19 cellular contexts compared by ENCODE assay signal in the genomic region with DNA sequence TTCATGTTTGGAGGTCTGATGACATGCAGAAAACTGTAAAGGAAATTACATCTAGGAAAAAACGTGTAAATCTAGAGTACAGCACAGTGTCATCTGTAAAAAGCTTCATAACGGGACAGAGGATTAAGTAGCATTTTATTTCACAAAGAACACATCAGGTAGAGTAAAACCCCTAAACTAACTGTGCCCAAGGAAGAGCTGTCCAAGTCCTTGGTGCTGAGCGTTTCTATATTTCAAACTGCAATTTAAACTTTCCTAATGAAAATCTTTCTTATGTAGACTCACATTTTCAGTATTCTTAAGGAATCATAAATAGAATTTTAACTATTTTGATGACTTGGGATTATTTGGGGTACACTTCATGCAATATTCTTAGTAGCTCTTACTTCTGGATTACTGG.
DNase-seq lines count a peak whose midpoint lies in the region; ATAC-seq, FAIRE-seq and TF ChIP-seq lines count a peak whose summit lies in the region.
"Had no signal": no experiment of that assay in that cellular context is flagged by ENCODE, and none has a peak within 500 bp of the region (broad histone marks: within the 10 kb centered on the region; RNA-seq: fewer than 3 reads in every experiment).

No MANE protein-coding gene starts in this region.

- H3K36me3 ChIP-seq in HEK293 (ENCODE audit: control insufficient read depth in 2 of 2, insufficient read depth in 1 of 2, low read length in 2 of 2): no peaks in the 10 kb centered on the region
- H3K36me3 ChIP-seq: BE2C, HAP-1 had no signal

- TF ChIP-seq RAD21 in A549 (conservative IDR thresholded peaks at IDR 0.05 in 1 of 2, IDR thresholded peaks at IDR 0.05 in 1 of 2): no peak

- TF ChIP-seq EP300 in A549 (IDR thresholded peaks at IDR 0.05): no peak

- FAIRE-seq in A549 (lab: Jason Lieb, UNC): no peak
- FAIRE-seq: GM12891, GM19239 had no signal

- no peaks in the 10 kb centered on the region for H3K9me3 ChIP-seq in A549
- H3K9me3 ChIP-seq in HEK293 (ENCODE audit: control insufficient read depth, insufficient read depth, low read depth, low read length): no peaks in the 10 kb centered on the region
- H3K9me3 ChIP-seq: BE2C, HAP-1 had no signal

- no peak overlapping the region for H3K4me3 ChIP-seq in A549
- no peak overlapping the region for H3K4me3 ChIP-seq in HEK293 (ENCODE audit: low read depth, low read length)
- no peak overlapping the region for H3K4me3 ChIP-seq in choroid plexus epithelial cell (ENCODE audit: low read depth, low read length)
- H3K4me3 ChIP-seq: HAP-1 had no signal

- CTCF ChIA-PET in A549 (lab: Yijun Ruan, JAX): no interaction called here
- CTCF ChIA-PET in HEK293 (lab: Yijun Ruan, JAX): no interaction called here

- TF ChIP-seq CTCF in A549 (IDR thresholded peaks at IDR 0.05) (no peak), HEK293 (tag by site-specific recombination; IDR thresholded peaks at IDR 0.05) (no peak), choroid plexus epithelial cell (conservative IDR thresholded peaks at IDR 0.05; ENCODE audit: low read depth, low read length) (no peak)

- DNase-seq in A549 (ENCODE audit: low read depth in 1 of 2, low spot score in 1 of 2) (no peak), choroid plexus epithelial cell (ENCODE audit: low read depth) (peak; percentile 1), myocyte (ENCODE audit: low read depth) (peak; percentile 5), occipital lobe (lab: John Stamatoyannopoulos, UW) (no peak), T-helper 9 cell (no peak)
- DNase-seq: ACHN; BE2C; C1 segment of cervical spinal cord; CD4-positive, CD25-positive, alpha-beta regulatory T cell; CD8-positive, alpha-beta memory T cell; COR-L47; DMS 273 treated with DMSO at 0.1 percent for 48 hours; DMS53; DND-41; EL had no signal

- ATAC-seq in A549: no peak

- no peaks in the 10 kb centered on the region for H3K4me1 ChIP-seq in A549
- no peaks in the 10 kb centered on the region for H3K4me1 ChIP-seq in HEK293 (ENCODE audit: control insufficient read depth, insufficient read depth, low read length)
- H3K4me1 ChIP-seq: BE2C, HAP-1 had no signal

- TF ChIP-seq POLR2A in A549 (IDR thresholded peaks at IDR 0.05; ENCODE audit: low read length): no peak

- H3K4me2 ChIP-seq in A549: no peak overlapping the region

- no peak overlapping the region for H3K27ac ChIP-seq in A549
- H3K27ac ChIP-seq in HEK293 (ENCODE audit: extremely low read depth, low read depth, low read length): no peak overlapping the region

- POLR2A ChIA-PET in A549 (lab: Yijun Ruan, JAX) (no interaction called here), HEK293 (lab: Yijun Ruan, JAX) (no interaction called here)

- WGBS in A549 (ENCODE audit: missing lambda C conversion rate): 41% methylated on average over 3 of the region's 3 CpGs

TF ChIP-seq in A549, 52 proteins besides CTCF, POLR2A, EP300 and RAD21:
- TF ChIP-seq, protein P1, sequence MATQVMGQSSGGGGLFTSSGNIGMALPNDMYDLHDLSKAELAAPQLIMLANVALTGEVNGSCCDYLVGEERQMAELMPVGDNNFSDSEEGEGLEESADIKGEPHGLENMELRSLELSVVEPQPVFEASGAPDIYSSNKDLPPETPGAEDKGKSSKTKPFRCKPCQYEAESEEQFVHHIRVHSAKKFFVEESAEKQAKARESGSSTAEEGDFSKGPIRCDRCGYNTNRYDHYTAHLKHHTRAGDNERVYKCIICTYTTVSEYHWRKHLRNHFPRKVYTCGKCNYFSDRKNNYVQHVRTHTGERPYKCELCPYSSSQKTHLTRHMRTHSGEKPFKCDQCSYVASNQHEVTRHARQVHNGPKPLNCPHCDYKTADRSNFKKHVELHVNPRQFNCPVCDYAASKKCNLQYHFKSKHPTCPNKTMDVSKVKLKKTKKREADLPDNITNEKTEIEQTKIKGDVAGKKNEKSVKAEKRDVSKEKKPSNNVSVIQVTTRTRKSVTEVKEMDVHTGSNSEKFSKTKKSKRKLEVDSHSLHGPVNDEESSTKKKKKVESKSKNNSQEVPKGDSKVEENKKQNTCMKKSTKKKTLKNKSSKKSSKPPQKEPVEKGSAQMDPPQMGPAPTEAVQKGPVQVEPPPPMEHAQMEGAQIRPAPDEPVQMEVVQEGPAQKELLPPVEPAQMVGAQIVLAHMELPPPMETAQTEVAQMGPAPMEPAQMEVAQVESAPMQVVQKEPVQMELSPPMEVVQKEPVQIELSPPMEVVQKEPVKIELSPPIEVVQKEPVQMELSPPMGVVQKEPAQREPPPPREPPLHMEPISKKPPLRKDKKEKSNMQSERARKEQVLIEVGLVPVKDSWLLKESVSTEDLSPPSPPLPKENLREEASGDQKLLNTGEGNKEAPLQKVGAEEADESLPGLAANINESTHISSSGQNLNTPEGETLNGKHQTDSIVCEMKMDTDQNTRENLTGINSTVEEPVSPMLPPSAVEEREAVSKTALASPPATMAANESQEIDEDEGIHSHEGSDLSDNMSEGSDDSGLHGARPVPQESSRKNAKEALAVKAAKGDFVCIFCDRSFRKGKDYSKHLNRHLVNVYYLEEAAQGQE (IDR thresholded peaks at IDR 0.05): peak; percentile 79
- TF ChIP-seq CBX2 (IDR thresholded peaks at IDR 0.05; ENCODE audit: borderline replicate concordance, low read depth): no peak

TF ChIP-seq in HEK293, 187 proteins besides CTCF, POLR2A, EP300 and RAD21:
- TF ChIP-seq ZNF654 (tag by site-specific recombination; IDR thresholded peaks at IDR 0.05; ENCODE audit: low read depth) (no peak), ZNF23 (tag by site-specific recombination; IDR thresholded peaks at IDR 0.05; ENCODE audit: borderline replicate concordance) (no peak)
- TF ChIP-seq, protein P1 (tag by site-specific recombination; IDR thresholded peaks at IDR 0.05): peak; percentile 32; the same call in 1 of the 2 replicates

Comparison
In these comparisons a context has a peak if more than half of its experiments do, and no peak if none do; other contexts are left out.
1. DNase-seq: peak in choroid plexus epithelial cell (single experiment) and myocyte (single experiment); none in A549 (0 of 2), occipital lobe (single experiment) and T-helper 9 cell (single experiment).